ENCODE assay signal across 9 cellular contexts in genomic region chrX:109475174-109475891, GRCh38. TPM values are rescaled to one million over a fixed set of nuclear protein-coding genes. Genes with fewer than 3 reads are reported as not detected.
DNase-seq lines count a peak whose midpoint lies in the region; ATAC-seq, FAIRE-seq and TF ChIP-seq lines count a peak whose summit lies in the region.
"Had no signal": no experiment of that assay in that cellular context is flagged by ENCODE, and none has a peak within 500 bp of the region (broad histone marks: within the 10 kb centered on the region; RNA-seq: fewer than 3 reads in every experiment).

No MANE protein-coding gene starts in this region.

- peak; percentile 3 for DNase-seq in NCI-H1436 (lab: John Stamatoyannopoulos, UW)
- no peak for DNase-seq in NCI-H1436 treated with DMSO at 0.1 percent for 48 hours (lab: John Stamatoyannopoulos, UW)
- DNase-seq in HuH-7.5 (ENCODE audit: low spot score): peak; percentile 7
- peak; percentile 20 for DNase-seq in SK-N-DZ (ENCODE audit: low spot score)
- DNase-seq in foreskin fibroblast: peak; percentile 42 to 74
- peak; percentile 10 to 42 (median 34) for DNase-seq in ovary
- DNase-seq in RCC 7860 (ENCODE audit: low spot score): no peak

- ATAC-seq in HG03135 (IDR thresholded peaks at IDR 0.05; ENCODE audit: unreplicated experiment): no peak

- WGBS in ovary, 3 donors: 19 to 24% (median 23%) methylated on average over 23 of the region's 23 CpGs

- no peak overlapping the region for H3K4me3 ChIP-seq in foreskin fibroblast (ENCODE audit: low read depth in 1 of 2, low read length in 2 of 2)
- H3K4me3 ChIP-seq in ovary: no peak overlapping the region

- H3K36me3 ChIP-seq in ovary: no peaks in the 10 kb centered on the region

- no peak for TF ChIP-seq EP300 in ovary (IDR thresholded peaks at IDR 0.05)

- peaks cover 5% of the 10 kb centered on the region for H3K4me1 ChIP-seq in ovary (ENCODE audit: insufficient read depth)

- FAIRE-seq in RCC 7860 (lab: Jason Lieb, UNC): no peak

- intact Hi-C loops in ovary (cut with DNase I): no loop called here

- no peak overlapping the region for H3K27ac ChIP-seq in ovary

- TF ChIP-seq CTCF in foreskin fibroblast (IDR thresholded peaks at IDR 0.05; ENCODE audit: low read depth, low read length): peak; percentile 38
- TF ChIP-seq CTCF in ovary (IDR thresholded peaks at IDR 0.05): peak in 1 of 3 donors; percentile 41

- H3K27me3 ChIP-seq in ovary: no peaks in the 10 kb centered on the region

- no peak for TF ChIP-seq POLR2A in ovary (IDR thresholded peaks at IDR 0.05)

- H3K9me3 ChIP-seq in ovary: no peaks in the 10 kb centered on the region

RNA-seq across cellular contexts. Expression of gene GUCY2F, which starts 6.6 kb away (rescaled TPM):
- not detected in 2 replicates for polyA plus RNA-seq in SK-N-DZ (2014; cell fraction: cytosol; rRNA removed)
- not detected in 2 replicates for polyA plus RNA-seq in SK-N-DZ (2014; cell fraction: nucleus; rRNA removed)
- not detected for total RNA-seq in ovary
- not detected for polyA plus RNA-seq in ovary
- total RNA-seq: CD4-positive, CD25-positive, alpha-beta regulatory T cell had no signal
- polyA plus RNA-seq: CD4-positive, CD25-positive, alpha-beta regulatory T cell had no signal

Comparison
In these comparisons a context has a peak if more than half of its experiments do, and no peak if none do; other contexts are left out.
1. DNase-seq: peak in NCI-H1436 (single experiment), HuH-7.5 (single experiment), SK-N-DZ (single experiment), foreskin fibroblast (2 of 2) and ovary (5 of 5); none in NCI-H1436 treated with DMSO at 0.1 percent for 48 hours (single experiment) and RCC 7860 (single experiment).